Comparison of ENCODE assay signal across 16 cellular contexts in genomic region chr2:36615214-36615613, GRCh38. TPM values are rescaled to one million over a fixed set of nuclear protein-coding genes. Genes with fewer than 3 reads are reported as not detected.
A peak's percentile ranks its signal among the peaks of the same experiment; 100 is the strongest.
DNase-seq lines count a peak whose midpoint lies in the region; ATAC-seq and TF ChIP-seq lines count a peak whose summit lies in the region.
"Had no signal": no experiment of that assay in that cellular context is flagged by ENCODE, and none has a peak within 500 bp of the region (broad histone marks: within the 10 kb centered on the region; RNA-seq: fewer than 3 reads in every experiment).

No MANE protein-coding gene starts in this region.

- peak overlapping the region; percentile 74 for H2AFZ ChIP-seq in osteoblast (ENCODE audit: low read length)

- H3K9me3 ChIP-seq in osteoblast (ENCODE audit: low read depth, low read length) = no peaks in the 10 kb centered on the region
- no peaks in the 10 kb centered on the region for H3K9me3 ChIP-seq in vagina
- H3K9me3 ChIP-seq: gastrocnemius medialis had no signal

- peak overlapping the region; percentile 55 for H3K4me2 ChIP-seq in osteoblast (ENCODE audit: insufficient read depth, low read length)

- H3K36me3 ChIP-seq in osteoblast (ENCODE audit: insufficient read depth, low read length) (no peaks in the 10 kb centered on the region), vagina (no peaks in the 10 kb centered on the region)
- H3K36me3 ChIP-seq: gastrocnemius medialis had no signal

- H3K4me3 ChIP-seq in osteoblast (ENCODE audit: insufficient read depth, low read length) = no peak overlapping the region
- no peak overlapping the region for H3K4me3 ChIP-seq in vagina
- H3K4me3 ChIP-seq: gastrocnemius medialis had no signal

- in situ Hi-C loops in G401 (cut with HindIII; ENCODE audit: low sequenced_read_pairs) = no loop called here

- TF ChIP-seq CTCF in osteoblast (IDR thresholded peaks at IDR 0.05; ENCODE audit: extremely low read depth, low read depth, low read length) (no peak), vagina (IDR thresholded peaks at IDR 0.05) (no peak)

- H3K27ac ChIP-seq in osteoblast (ENCODE audit: low read depth, low read length) (peak overlapping the region; percentile 5), vagina (no peak overlapping the region)
- H3K27ac ChIP-seq: gastrocnemius medialis had no signal

- intact Hi-C loops in vagina (cut with DNase I) = no loop called here

- no peaks in the 10 kb centered on the region for H4K20me1 ChIP-seq in osteoblast (ENCODE audit: insufficient read depth, low read length)

- TF ChIP-seq POLR2A in vagina (IDR thresholded peaks at IDR 0.05) = no peak

- ATAC-seq in esophagus mucosa = peak; percentile 58
- ATAC-seq in GM18873 (IDR thresholded peaks at IDR 0.05; ENCODE audit: low FRiP score, unreplicated experiment) = no peak
- ATAC-seq: gastrocnemius medialis; stimulated activated naive B cell treated with anti-CD40 and anti-IgM and Interleukin-4, amounts not matched to agents 10 μg/mL and 1 μg/mL and 100 μg/mL, for 72 hours had no signal

- peaks cover 19% of the 10 kb centered on the region for H3K4me1 ChIP-seq in osteoblast (ENCODE audit: insufficient read depth, low read length)
- no peaks in the 10 kb centered on the region for H3K4me1 ChIP-seq in vagina
- H3K4me1 ChIP-seq: gastrocnemius medialis had no signal

- H3K27me3 ChIP-seq in osteoblast (ENCODE audit: insufficient read depth, low read length) (no peaks in the 10 kb centered on the region), vagina (no peaks in the 10 kb centered on the region)
- H3K27me3 ChIP-seq: gastrocnemius medialis had no signal

- H3K79me2 ChIP-seq in osteoblast (ENCODE audit: insufficient read depth, low read length) = no peaks in the 10 kb centered on the region

- DNase-seq in EH (ENCODE audit: low read depth) = peak; percentile 76
- peak; percentile 36 for DNase-seq in RKO (ENCODE audit: low spot score)
- no peak for DNase-seq in osteoblast (ENCODE audit: insufficient read length, low spot score, missing footprints)
- no peak for DNase-seq in NCI-H82 treated with DMSO at 0.1 percent for 48 hours (lab: John Stamatoyannopoulos, UW; ENCODE audit: unreplicated experiment)
- no peak for DNase-seq in vagina (ENCODE audit: extremely low spot score in 2 of 2)
- no peak for DNase-seq in G401 (ENCODE audit: low spot score)
- DNase-seq: activated B cell treated with CpG ODN at 0.5 μM for 24 hours; CD4-positive, CD25-positive, alpha-beta regulatory T cell; gastrocnemius medialis; kidney glomerular epithelial cell; NCI-H2171; stimulated activated CD4-positive, alpha-beta T cell treated with anti-CD3 and anti-CD28 coated beads, Interleukin-4, amount 100 ng/mL, for 4 hours; stimulated activated naive B cell treated with anti-CD40 and anti-IgM and Interleukin-4, amounts not matched to agents 10 μg/mL and 1 μg/mL and 100 μg/mL, for 72 hours; SW 1271 had no signal

RNA-seq across cellular contexts. Expression of gene FEZ2, which starts 17.2 kb away (rescaled TPM):
- total RNA-seq in esophagus mucosa = 19.8 TPM
- 51.3 and 62.6 TPM in 2 replicates for total RNA-seq in osteoblast
- total RNA-seq in vagina = 39.3 TPM
- 52.8 and 66.7 TPM in 2 replicates for total RNA-seq in G401 (2014; rRNA removed; shearing (Covaris generic))

Comparison
In these comparisons a context has a peak if more than half of its experiments do, and no peak if none do; other contexts are left out.
1. DNase-seq: peak in EH (single experiment) and RKO (single experiment); none in osteoblast (single experiment), NCI-H82 treated with DMSO at 0.1 percent for 48 hours (single experiment), vagina (0 of 2) and G401 (single experiment).